ENCODE assay signal across 1 cellular context in the genomic region with DNA sequence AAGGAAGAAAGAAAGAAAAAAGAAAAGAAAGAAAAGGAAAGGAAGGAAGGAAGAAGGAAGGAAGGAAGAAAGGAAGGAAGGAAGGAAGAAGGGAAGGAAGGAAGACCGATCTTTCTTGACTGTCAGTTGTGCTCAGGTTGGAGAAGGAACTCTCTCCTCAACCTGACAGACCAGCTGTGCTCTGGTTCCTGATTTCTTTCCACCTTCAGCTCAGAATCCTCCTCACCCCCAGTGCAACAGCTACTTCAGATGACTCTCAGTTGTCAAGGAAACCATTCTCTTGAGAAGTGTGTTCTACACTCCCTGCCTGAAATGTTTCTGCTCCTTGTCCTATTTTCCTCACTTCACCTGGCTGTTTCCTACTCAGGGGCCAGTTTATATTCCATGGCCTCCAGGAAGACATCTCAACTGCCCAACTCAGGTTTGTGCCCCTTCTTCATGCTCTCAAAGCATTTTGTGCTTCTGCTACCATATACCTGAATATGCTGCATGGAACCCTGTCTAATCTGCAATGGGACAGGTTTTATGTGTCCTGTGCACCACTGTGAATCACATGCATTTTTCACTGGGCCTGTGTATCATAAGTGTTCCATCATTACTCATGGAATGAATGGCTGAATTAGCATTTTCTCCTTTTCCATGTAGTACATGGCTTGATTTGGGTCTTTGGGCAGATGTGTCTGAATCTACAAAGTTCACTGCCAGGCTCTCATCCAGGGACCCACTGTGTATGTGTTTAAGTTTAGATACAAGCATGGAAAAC.
TF ChIP-seq lines count a peak whose summit lies in the region.

No MANE protein-coding gene starts in this region.

TF ChIP-seq in SK-N-SH, 30 proteins besides CTCF, POLR2A, EP300 and RAD21 (continued from another document):
- TF ChIP-seq REST (IDR thresholded peaks at IDR 0.05; ENCODE audit: low read depth, low read length) (no peak), SMC3 (IDR thresholded peaks at IDR 0.05; ENCODE audit: low read depth, low read length) (no peak)
